Comparison of ENCODE assay signal across 1 cellular context in the genomic region with DNA sequence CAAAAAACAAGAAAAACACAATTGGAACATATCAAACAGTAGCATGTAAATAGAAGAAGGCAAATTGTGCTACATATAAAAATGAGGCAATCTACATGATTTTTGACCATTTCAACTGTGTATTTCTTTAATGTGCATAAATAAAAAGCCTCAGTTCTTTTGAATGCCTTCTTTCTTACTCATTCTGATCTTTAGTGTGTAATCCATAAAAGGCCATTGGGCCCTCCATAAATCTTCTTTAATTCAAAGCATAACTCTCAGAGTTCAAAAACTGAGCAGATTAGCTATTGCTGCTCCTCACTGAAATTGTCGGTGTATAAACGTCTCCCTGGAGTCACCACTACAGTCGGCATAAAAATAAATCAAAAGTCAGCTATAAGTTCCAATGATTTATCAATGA.
TF ChIP-seq lines count a peak whose summit lies in the region.

No MANE protein-coding gene starts in this region.

TF ChIP-seq in IMR-90, 13 proteins besides CTCF, POLR2A, EP300 and RAD21 (continued from another document):
- TF ChIP-seq CEBPB (IDR thresholded peaks at IDR 0.05; ENCODE audit: low read depth, low read length) (no peak), MAZ (IDR thresholded peaks at IDR 0.05; ENCODE audit: borderline replicate concordance, low read depth, low read length) (no peak), RFX5 (IDR thresholded peaks at IDR 0.05; ENCODE audit: low read depth, low read length) (no peak), BHLHE40 (IDR thresholded peaks at IDR 0.05; ENCODE audit: low read depth, low read length) (no peak), FOS (IDR thresholded peaks at IDR 0.05; ENCODE audit: low read depth, low read length) (no peak)
- TF ChIP-seq, protein P1, sequence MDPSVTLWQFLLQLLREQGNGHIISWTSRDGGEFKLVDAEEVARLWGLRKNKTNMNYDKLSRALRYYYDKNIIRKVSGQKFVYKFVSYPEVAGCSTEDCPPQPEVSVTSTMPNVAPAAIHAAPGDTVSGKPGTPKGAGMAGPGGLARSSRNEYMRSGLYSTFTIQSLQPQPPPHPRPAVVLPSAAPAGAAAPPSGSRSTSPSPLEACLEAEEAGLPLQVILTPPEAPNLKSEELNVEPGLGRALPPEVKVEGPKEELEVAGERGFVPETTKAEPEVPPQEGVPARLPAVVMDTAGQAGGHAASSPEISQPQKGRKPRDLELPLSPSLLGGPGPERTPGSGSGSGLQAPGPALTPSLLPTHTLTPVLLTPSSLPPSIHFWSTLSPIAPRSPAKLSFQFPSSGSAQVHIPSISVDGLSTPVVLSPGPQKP (IDR thresholded peaks at IDR 0.05; ENCODE audit: borderline replicate concordance, low read depth, low read length) = no peak
